ENCODE assay signal across 20 cellular contexts in the genomic region with DNA sequence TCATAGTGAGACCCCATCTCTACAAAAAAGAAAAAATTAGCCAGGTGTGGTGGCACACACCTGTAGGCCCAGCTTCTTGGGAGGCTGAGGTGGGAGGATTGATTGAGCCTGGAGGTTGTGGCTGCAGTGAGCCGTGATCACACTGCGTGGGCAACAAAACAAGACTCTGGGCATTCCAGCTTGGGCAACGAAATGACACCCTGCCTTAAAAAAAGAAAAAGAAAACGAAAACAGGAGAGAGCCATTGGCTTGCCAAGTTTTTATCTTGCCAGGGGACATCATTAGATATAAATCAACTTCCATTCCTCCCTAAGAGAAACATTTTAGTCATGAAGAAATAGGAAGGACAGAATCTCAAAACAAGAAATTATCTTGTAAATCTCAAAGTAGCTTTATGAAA.
DNase-seq lines count a peak whose midpoint lies in the region; ATAC-seq and TF ChIP-seq lines count a peak whose summit lies in the region.
"Had no signal": no experiment of that assay in that cellular context is flagged by ENCODE, and none has a peak within 500 bp of the region (broad histone marks: within the 10 kb centered on the region; RNA-seq: fewer than 3 reads in every experiment).

No MANE protein-coding gene starts in this region.

- H4K20me1 ChIP-seq in DOHH2 (ENCODE audit: control insufficient read depth, insufficient read depth, low read depth, low read length) (no peaks in the 10 kb centered on the region), OCI-LY1 (ENCODE audit: insufficient read depth, low read length) (no peaks in the 10 kb centered on the region)
- H4K20me1 ChIP-seq: BLaER1 treated with 17β-estradiol and CSF1 and Interleukin-3, amounts not matched to agents 10 nM and 100 nM had no signal

- intact Hi-C loops in activated CD4-positive, alpha-beta T cell treated with anti-CD3 and anti-CD28 coated beads, Interleukin-2, amount 10 ng/mL, durations not matched to agents 24 days and 14 days (cut with micrococcal nuclease): loop anchor here (5.0 kb wide), 3 partner anchors 285 to 450 kb away; no protein-coding TSS in a partner anchor

- H3K27ac ChIP-seq in DOHH2 (ENCODE audit: low read depth, low read length): 0 out of 2 replicates have a peak overlapping the region, but pooled peaks have one; percentile 0
- H3K27ac ChIP-seq in OCI-LY1 (ENCODE audit: low read depth, low read length, poor library complexity, severe bottlenecking): peak overlapping the region; percentile 93
- H3K27ac ChIP-seq: BLaER1 treated with 17β-estradiol and CSF1 and Interleukin-3, amounts not matched to agents 10 nM and 100 nM; RWPE1 had no signal

- ATAC-seq in GM21576 (IDR thresholded peaks at IDR 0.05; ENCODE audit: unreplicated experiment): no peak

- no peaks in the 10 kb centered on the region for H3K9me2 ChIP-seq in DOHH2 (replicated peaks; ENCODE audit: control insufficient read depth, low read length)
- no peaks in the 10 kb centered on the region for H3K9me2 ChIP-seq in OCI-LY1 (ENCODE audit: low read depth, low read length)

- no peaks in the 10 kb centered on the region for H3K36me3 ChIP-seq in DOHH2 (ENCODE audit: control insufficient read depth, low read length)
- no peaks in the 10 kb centered on the region for H3K36me3 ChIP-seq in OCI-LY1 (ENCODE audit: insufficient read depth, low read length)
- H3K36me3 ChIP-seq: BLaER1 treated with 17β-estradiol and CSF1 and Interleukin-3, amounts not matched to agents 10 nM and 100 nM; MG63 had no signal

- H3K79me2 ChIP-seq in DOHH2 (ENCODE audit: control insufficient read depth, low read length) (peaks cover 28% of the 10 kb centered on the region), OCI-LY1 (ENCODE audit: insufficient read depth, low read length) (no peaks in the 10 kb centered on the region)

- H2AFZ ChIP-seq in OCI-LY1 (ENCODE audit: low read length): no peak overlapping the region

- peaks cover 66% of the 10 kb centered on the region for H3K4me1 Mint-ChIP-seq in activated CD4-positive, alpha-beta T cell treated with anti-CD3 and anti-CD28 coated beads, Interleukin-2, amount 10 ng/mL, durations not matched to agents 24 days and 14 days
- H3K4me1 Mint-ChIP-seq in activated naive CD8-positive, alpha-beta T cell treated with anti-CD3 and anti-CD28 coated beads for 36 hours: peaks cover 65% of the 10 kb centered on the region

- H3K9me3 ChIP-seq in DOHH2 (ENCODE audit: control insufficient read depth, insufficient read depth, low read length) (peaks cover 6% of the 10 kb centered on the region; the same call in 1 of the 2 replicates), OCI-LY1 (ENCODE audit: low read length) (no peaks in the 10 kb centered on the region)
- H3K9me3 ChIP-seq: MG63 had no signal

- TF ChIP-seq CTCF in DOHH2 (IDR thresholded peaks at IDR 0.05; ENCODE audit: low read depth, low read length, poor library complexity, severe bottlenecking) (no peak), OCI-LY1 (IDR thresholded peaks at IDR 0.05; ENCODE audit: low read length) (no peak), GM13977 (IDR thresholded peaks at IDR 0.05; ENCODE audit: extremely low read depth, insufficient read depth, missing control alignments) (no peak)

- H3K27me3 ChIP-seq in DOHH2 (ENCODE audit: control insufficient read depth, low read length) (no peaks in the 10 kb centered on the region), OCI-LY1 (ENCODE audit: insufficient read depth, low read length) (no peaks in the 10 kb centered on the region)
- H3K27me3 ChIP-seq: BLaER1 treated with 17β-estradiol and CSF1 and Interleukin-3, amounts not matched to agents 10 nM and 100 nM; MG63 had no signal

- peaks cover 5% of the 10 kb centered on the region for H3K36me3 Mint-ChIP-seq in activated CD4-positive, alpha-beta T cell treated with anti-CD3 and anti-CD28 coated beads, Interleukin-2, amount 10 ng/mL, durations not matched to agents 24 days and 14 days (ENCODE audit: low read depth)
- H3K36me3 Mint-ChIP-seq in activated naive CD8-positive, alpha-beta T cell treated with anti-CD3 and anti-CD28 coated beads for 36 hours: peaks cover 1% of the 10 kb centered on the region
- H3K36me3 Mint-ChIP-seq: CD4-positive, alpha-beta memory T cell had no signal

- no peak overlapping the region for H3K9ac ChIP-seq in OCI-LY1 (ENCODE audit: low read length)
- H3K9ac ChIP-seq: BLaER1 treated with 17β-estradiol and CSF1 and Interleukin-3, amounts not matched to agents 10 nM and 100 nM had no signal

- H3K4me3 ChIP-seq in DOHH2 (ENCODE audit: low read length) (no peak overlapping the region), OCI-LY1 (ENCODE audit: low read depth, low read length, poor library complexity, severe bottlenecking) (no peak overlapping the region)
- H3K4me3 ChIP-seq: BLaER1 treated with 17β-estradiol and CSF1 and Interleukin-3, amounts not matched to agents 10 nM and 100 nM; K562; MG63 had no signal

- H3K27ac Mint-ChIP-seq in activated CD4-positive, alpha-beta T cell treated with anti-CD3 and anti-CD28 coated beads, Interleukin-2, amount 10 ng/mL, durations not matched to agents 24 days and 14 days: peak overlapping the region; percentile 81
- peak overlapping the region; percentile 25 for H3K27ac Mint-ChIP-seq in activated naive CD8-positive, alpha-beta T cell treated with anti-CD3 and anti-CD28 coated beads for 36 hours

- in situ Hi-C loops in GM13977 (cut with MboI; ENCODE audit: low pct_unique_long_range_greater_than_20kb, low sequenced_read_pairs, unreplicated experiment): loop anchor here (10.0 kb wide), 1 partner anchor 533 kb away; no protein-coding TSS in a partner anchor

- H3K4me2 ChIP-seq in DOHH2 (ENCODE audit: low read length) (peak overlapping the region; percentile 3; the same call in 1 of the 2 replicates), OCI-LY1 (ENCODE audit: low read length) (peak overlapping the region; percentile 42; the same call in 1 of the 2 replicates)

- DNase-seq in activated CD4-positive, alpha-beta T cell treated with anti-CD3 and anti-CD28 coated beads, Interleukin-2, amount 10 ng/mL, durations not matched to agents 24 days and 14 days: no peak
- no peak for DNase-seq in activated CD4-positive, alpha-beta T cell treated with anti-CD3 and anti-CD28 coated beads, Interleukin-2, amount 50 U/mL, for 4 hours
- no peak for DNase-seq in activated naive CD8-positive, alpha-beta T cell treated with anti-CD3 and anti-CD28 coated beads for 36 hours
- DNase-seq in AG20443 (ENCODE audit: low spot score): no peak
- no peak for DNase-seq in GM13977 (ENCODE audit: low spot score)
- DNase-seq: AML-193, COR-L47, HCEC 1CT, MG63, NCI-H1694, NCI-H2029 treated with DMSO at 0.1 percent for 48 hours, NCI-H446 treated with DMSO at 0.1 percent for 48 hours, SHP77 had no signal

- no peaks in the 10 kb centered on the region for H3K9me3 Mint-ChIP-seq in activated CD4-positive, alpha-beta T cell treated with anti-CD3 and anti-CD28 coated beads, Interleukin-2, amount 10 ng/mL, durations not matched to agents 24 days and 14 days
- H3K9me3 Mint-ChIP-seq in activated naive CD8-positive, alpha-beta T cell treated with anti-CD3 and anti-CD28 coated beads for 36 hours: peaks cover 6% of the 10 kb centered on the region
- H3K9me3 Mint-ChIP-seq: CD4-positive, alpha-beta memory T cell had no signal

- H3K4me3 Mint-ChIP-seq in activated CD4-positive, alpha-beta T cell treated with anti-CD3 and anti-CD28 coated beads, Interleukin-2, amount 10 ng/mL, durations not matched to agents 24 days and 14 days: no peak overlapping the region
- H3K4me3 Mint-ChIP-seq in activated naive CD8-positive, alpha-beta T cell treated with anti-CD3 and anti-CD28 coated beads for 36 hours: no peak overlapping the region

- H3F3A ChIP-seq in DOHH2 (ENCODE audit: control insufficient read depth, insufficient read depth): no peaks in the 10 kb centered on the region; the same call in 1 of the 2 replicates
- H3F3A ChIP-seq in OCI-LY1 (ENCODE audit: insufficient read depth, low read length): no peaks in the 10 kb centered on the region

- H3K4me1 ChIP-seq in DOHH2 (ENCODE audit: control insufficient read depth, low read length): peaks cover 73% of the 10 kb centered on the region
- peaks cover 70% of the 10 kb centered on the region for H3K4me1 ChIP-seq in OCI-LY1 (ENCODE audit: insufficient read depth, low read length, severe bottlenecking)

- H3K27me3 Mint-ChIP-seq in activated CD4-positive, alpha-beta T cell treated with anti-CD3 and anti-CD28 coated beads, Interleukin-2, amount 10 ng/mL, durations not matched to agents 24 days and 14 days: no peaks in the 10 kb centered on the region
- no peaks in the 10 kb centered on the region for H3K27me3 Mint-ChIP-seq in activated naive CD8-positive, alpha-beta T cell treated with anti-CD3 and anti-CD28 coated beads for 36 hours
- H3K27me3 Mint-ChIP-seq: CD4-positive, alpha-beta memory T cell had no signal
